In the genomic region with DNA sequence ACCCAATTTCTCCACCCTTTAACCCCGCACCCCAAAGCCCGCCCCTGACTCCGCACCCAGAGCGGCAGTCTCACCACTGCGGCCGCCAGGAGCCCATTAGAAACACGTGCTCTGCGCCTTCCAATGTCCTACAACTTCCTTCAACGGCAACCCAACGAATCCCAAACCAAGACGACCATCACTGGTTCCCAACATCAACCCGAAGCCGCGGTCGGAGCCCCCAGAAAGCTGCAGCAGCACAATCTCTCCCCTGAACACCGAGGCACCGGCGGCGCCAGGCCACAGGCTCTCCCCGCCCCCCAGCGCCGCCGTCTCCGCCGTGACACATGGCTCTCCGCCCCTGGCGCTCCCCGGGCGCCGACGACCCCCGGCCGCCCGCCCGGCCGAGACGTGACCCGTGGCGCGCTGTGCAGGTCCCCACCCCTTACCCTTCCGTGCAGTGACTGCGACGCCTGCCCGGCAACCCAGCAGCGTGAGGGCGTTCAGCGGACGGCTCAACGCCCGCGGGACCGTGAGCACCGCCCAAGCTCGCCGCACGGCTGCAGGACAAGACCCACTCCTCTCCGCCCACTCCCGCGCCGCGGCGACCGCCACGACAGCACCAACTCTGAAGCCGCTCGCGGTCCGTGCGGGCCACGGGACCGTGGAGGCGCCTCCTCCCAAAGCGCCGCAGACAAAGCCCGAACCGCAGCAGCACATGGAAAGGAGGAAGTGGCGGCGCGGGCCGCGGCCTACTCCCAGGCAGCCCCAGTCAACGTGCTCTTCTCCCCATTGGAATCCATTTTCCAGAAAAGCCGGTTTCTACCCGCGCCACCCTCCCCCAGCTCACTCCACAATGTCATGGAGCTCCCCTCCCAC, we compare ENCODE assay signal across 1 cellular context.
TF ChIP-seq lines count a peak whose summit lies in the region.

No MANE protein-coding gene starts in this region.

TF ChIP-seq in HCT116, 20 proteins besides CTCF, POLR2A, EP300 and RAD21 (continued from another document):
- TF ChIP-seq, protein P1, sequence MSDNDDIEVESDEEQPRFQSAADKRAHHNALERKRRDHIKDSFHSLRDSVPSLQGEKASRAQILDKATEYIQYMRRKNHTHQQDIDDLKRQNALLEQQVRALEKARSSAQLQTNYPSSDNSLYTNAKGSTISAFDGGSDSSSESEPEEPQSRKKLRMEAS (IDR thresholded peaks at IDR 0.05) = peak; percentile 77
- TF ChIP-seq YY1 (IDR thresholded peaks at IDR 0.05; ENCODE audit: extremely low read depth, insufficient replicate concordance, low read depth, low read length) = no peak
- TF ChIP-seq EGR1 (IDR thresholded peaks at IDR 0.05; ENCODE audit: low read depth) = no peak
- no peak for TF ChIP-seq ZNF274 (IDR thresholded peaks at IDR 0.05; ENCODE audit: low read depth, low read length)
- TF ChIP-seq, protein P2, sequence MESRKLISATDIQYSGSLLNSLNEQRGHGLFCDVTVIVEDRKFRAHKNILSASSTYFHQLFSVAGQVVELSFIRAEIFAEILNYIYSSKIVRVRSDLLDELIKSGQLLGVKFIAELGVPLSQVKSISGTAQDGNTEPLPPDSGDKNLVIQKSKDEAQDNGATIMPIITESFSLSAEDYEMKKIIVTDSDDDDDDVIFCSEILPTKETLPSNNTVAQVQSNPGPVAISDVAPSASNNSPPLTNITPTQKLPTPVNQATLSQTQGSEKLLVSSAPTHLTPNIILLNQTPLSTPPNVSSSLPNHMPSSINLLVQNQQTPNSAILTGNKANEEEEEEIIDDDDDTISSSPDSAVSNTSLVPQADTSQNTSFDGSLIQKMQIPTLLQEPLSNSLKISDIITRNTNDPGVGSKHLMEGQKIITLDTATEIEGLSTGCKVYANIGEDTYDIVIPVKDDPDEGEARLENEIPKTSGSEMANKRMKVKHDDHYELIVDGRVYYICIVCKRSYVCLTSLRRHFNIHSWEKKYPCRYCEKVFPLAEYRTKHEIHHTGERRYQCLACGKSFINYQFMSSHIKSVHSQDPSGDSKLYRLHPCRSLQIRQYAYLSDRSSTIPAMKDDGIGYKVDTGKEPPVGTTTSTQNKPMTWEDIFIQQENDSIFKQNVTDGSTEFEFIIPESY (IDR thresholded peaks at IDR 0.05; ENCODE audit: extremely low read depth, insufficient replicate concordance, low read length) = no peak
